16 cellular contexts compared by ENCODE assay signal in the genomic region with DNA sequence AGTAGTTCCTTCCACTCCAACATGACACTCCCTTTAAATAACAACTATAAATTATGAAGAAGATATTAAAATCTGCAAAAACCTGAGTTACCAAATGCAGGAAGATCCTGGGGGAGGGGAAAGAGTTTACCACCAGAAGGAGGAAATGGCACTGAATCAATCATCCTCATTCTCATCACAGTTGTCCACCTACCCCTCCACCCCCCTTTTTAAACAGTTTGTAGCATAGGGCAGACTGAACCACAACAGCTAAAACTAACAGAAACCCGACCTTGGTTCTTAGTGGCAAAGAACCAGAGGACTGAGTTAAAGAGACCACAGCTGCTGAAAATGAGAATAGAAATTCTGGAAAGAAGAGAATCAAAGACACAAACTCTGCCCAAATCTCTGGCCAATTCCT.
DNase-seq lines count a peak whose midpoint lies in the region; ATAC-seq, FAIRE-seq and TF ChIP-seq lines count a peak whose summit lies in the region.
"Had no signal": no experiment of that assay in that cellular context is flagged by ENCODE, and none has a peak within 500 bp of the region (broad histone marks: within the 10 kb centered on the region; RNA-seq: fewer than 3 reads in every experiment).

No MANE protein-coding gene starts in this region.

- H3K9ac ChIP-seq in KMS-11 (no peak overlapping the region), kidney (ENCODE audit: low read length in 2 of 2) (no peak overlapping the region)
- H3K9ac ChIP-seq: GM23248, parathyroid adenoma had no signal

- no peak overlapping the region for H2AFZ ChIP-seq in KMS-11 (ENCODE audit: low read depth)
- H2AFZ ChIP-seq: GM23248, parathyroid adenoma had no signal

- peak overlapping the region; percentile 89 for H3K27ac Mint-ChIP-seq in activated T-cell treated with anti-CD3 and anti-CD28 coated beads, Interleukin-2, amount 50 U/mL, for 24 hours
- H3K27ac Mint-ChIP-seq in central memory CD8-positive, alpha-beta T cell (ENCODE audit: low read depth) = no peak overlapping the region

- no peak for FAIRE-seq in kidney (lab: Jason Lieb, UNC)

- peaks cover 20% of the 10 kb centered on the region; the same call in 1 of the 2 replicates for H3K79me2 ChIP-seq in KMS-11 (ENCODE audit: insufficient read depth, low read depth)

- DNase-seq in activated T-cell treated with anti-CD3 and anti-CD28 coated beads, Interleukin-2, amount 50 U/mL, for 24 hours = no peak
- no peak for DNase-seq in activated T-cell treated with anti-CD3 and anti-CD28 coated beads, Interleukin-2, amount 50 U/mL, for 1 hour
- DNase-seq in central memory CD8-positive, alpha-beta T cell (ENCODE audit: low spot score in 2 of 2) = no peak
- no peak for DNase-seq in stimulated activated naive CD8-positive, alpha-beta T cell treated with anti-CD3 and anti-CD28 coated beads, Interleukin-15, Interleukin-2, amounts not matched to agents 100 U/mL and 50 U/mL, for 24 hours
- no peak for DNase-seq in kidney
- no peak for DNase-seq in DMS79 (lab: John Stamatoyannopoulos, UW)
- no peak for DNase-seq in T1000 (lab: John Stamatoyannopoulos, UW)
- DNase-seq: activated CD4-positive, alpha-beta T cell treated with anti-CD3 and anti-CD28 coated beads for 1 hour; activated naive CD4-positive, alpha-beta T cell treated with anti-CD3 and anti-CD28 coated beads, Interleukin-2, amount 50 U/mL, for 16 hours; cortex of kidney; GM23248; NCI-H510A treated with DMSO at 0.1 percent for 48 hours; SHP77 treated with DMSO at 0.1 percent for 48 hours; stimulated activated CD4-positive, alpha-beta T cell treated with anti-CD3 and anti-CD28 coated beads, Interleukin-4, amount 100 ng/mL, for 4 hours had no signal

- TF ChIP-seq CTCF in KMS-11 (conservative IDR thresholded peaks at IDR 0.05; ENCODE audit: low read depth, low read length) (no peak), kidney (IDR thresholded peaks at IDR 0.05; ENCODE audit: borderline replicate concordance, extremely low read depth, insufficient read depth) (no peak)

- H3K4me1 ChIP-seq in KMS-11 (ENCODE audit: low read depth, poor library complexity, severe bottlenecking) = peaks cover 37% of the 10 kb centered on the region
- H3K4me1 ChIP-seq in kidney (ENCODE audit: control insufficient read depth in 1 of 2, insufficient read depth in 1 of 2, low read depth in 1 of 2, low read length in 2 of 2) = peaks cover 0 to 10% of the 10 kb centered on the region in 2 donors

- peaks cover 41% of the 10 kb centered on the region for H3K36me3 Mint-ChIP-seq in activated T-cell treated with anti-CD3 and anti-CD28 coated beads, Interleukin-2, amount 50 U/mL, for 24 hours (ENCODE audit: low read depth)
- peaks cover 6% of the 10 kb centered on the region for H3K36me3 Mint-ChIP-seq in central memory CD8-positive, alpha-beta T cell (ENCODE audit: insufficient read depth)

- peak overlapping the region; percentile 23; the same call in 1 of the 2 replicates for H3K4me2 ChIP-seq in KMS-11

- intact Hi-C loops in kidney (cut with DNase I) = no loop called here

- peak overlapping the region; percentile 33; the same call in 1 of the 2 replicates for H3K27ac ChIP-seq in KMS-11
- no peak overlapping the region for H3K27ac ChIP-seq in kidney (ENCODE audit: low read depth in 2 of 2, low read length in 2 of 2)
- H3K27ac ChIP-seq: GM23248, parathyroid adenoma had no signal

- H3K27me3 ChIP-seq in KMS-11 (ENCODE audit: insufficient read depth, low read depth) = no peaks in the 10 kb centered on the region

- no peaks in the 10 kb centered on the region for H3K9me3 Mint-ChIP-seq in activated T-cell treated with anti-CD3 and anti-CD28 coated beads, Interleukin-2, amount 50 U/mL, for 24 hours
- no peaks in the 10 kb centered on the region for H3K9me3 Mint-ChIP-seq in central memory CD8-positive, alpha-beta T cell

- no peaks in the 10 kb centered on the region for H4K20me1 ChIP-seq in KMS-11 (ENCODE audit: insufficient read depth)

- peak overlapping the region; percentile 38 for H3K4me3 Mint-ChIP-seq in activated T-cell treated with anti-CD3 and anti-CD28 coated beads, Interleukin-2, amount 50 U/mL, for 24 hours
- H3K4me3 Mint-ChIP-seq in central memory CD8-positive, alpha-beta T cell = no peak overlapping the region

- ATAC-seq in central memory CD8-positive, alpha-beta T cell (replicated peaks; ENCODE audit: extremely low read depth, poor library complexity, severe bottlenecking) = peak; percentile 75
- peak; percentile 73 for ATAC-seq in stimulated activated naive CD8-positive, alpha-beta T cell treated with anti-CD3 and anti-CD28 coated beads, Interleukin-15, Interleukin-2, amounts not matched to agents 100 U/mL and 50 U/mL, for 24 hours

- H3K27me3 Mint-ChIP-seq in activated T-cell treated with anti-CD3 and anti-CD28 coated beads, Interleukin-2, amount 50 U/mL, for 24 hours = no peaks in the 10 kb centered on the region
- H3K27me3 Mint-ChIP-seq in central memory CD8-positive, alpha-beta T cell = no peaks in the 10 kb centered on the region

- H3K36me3 ChIP-seq in KMS-11 (ENCODE audit: insufficient read depth) = no peaks in the 10 kb centered on the region
- H3K36me3 ChIP-seq in kidney (ENCODE audit: control insufficient read depth in 1 of 2, insufficient read depth in 2 of 2, low read length in 2 of 2) = no peaks in the 10 kb centered on the region

- H3K4me3 ChIP-seq in KMS-11 (IDR thresholded peaks at IDR 0.05; ENCODE audit: insufficient read depth, low read depth, low read length) (no peak overlapping the region), kidney (ENCODE audit: low read length in 2 of 2) (no peak overlapping the region)
- H3K4me3 ChIP-seq: GM23248 had no signal

- H3K9me3 ChIP-seq in kidney (ENCODE audit: control insufficient read depth in 1 of 2, low read length in 2 of 2) = no peaks in the 10 kb centered on the region

- peaks cover 65% of the 10 kb centered on the region for H3K4me1 Mint-ChIP-seq in activated T-cell treated with anti-CD3 and anti-CD28 coated beads, Interleukin-2, amount 50 U/mL, for 24 hours (ENCODE audit: low read depth)
- peaks cover 46% of the 10 kb centered on the region for H3K4me1 Mint-ChIP-seq in central memory CD8-positive, alpha-beta T cell
